13 cellular contexts compared by ENCODE assay signal in the genomic region with DNA sequence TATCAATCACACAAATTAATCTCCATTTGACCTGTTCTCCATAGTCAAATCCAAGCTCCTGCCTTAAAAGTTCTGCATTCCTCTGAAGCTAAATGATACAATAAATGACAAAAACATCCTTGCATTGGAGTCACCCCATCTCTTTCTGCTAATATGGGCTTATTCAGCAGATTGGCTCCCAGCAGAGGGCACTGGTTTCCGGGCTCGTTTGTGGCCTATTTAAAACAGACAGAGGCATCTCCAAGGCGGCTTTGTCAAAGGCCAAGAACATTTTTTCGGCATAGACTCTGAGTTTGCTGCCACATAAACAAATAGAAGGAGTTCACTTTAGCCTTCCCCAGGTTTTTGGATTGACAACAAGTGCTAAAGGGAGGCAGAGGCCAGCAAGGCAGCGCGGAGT.
DNase-seq lines count a peak whose midpoint lies in the region; ATAC-seq, FAIRE-seq and TF ChIP-seq lines count a peak whose summit lies in the region.
"Had no signal": no experiment of that assay in that cellular context is flagged by ENCODE, and none has a peak within 500 bp of the region (broad histone marks: within the 10 kb centered on the region; RNA-seq: fewer than 3 reads in every experiment).

No MANE protein-coding gene starts in this region.

- in situ Hi-C loops in ACHN (cut with HindIII; ENCODE audit: low pct_ligation_motif_present, low pct_unique_long_range_greater_than_20kb, low sequenced_read_pairs): no loop called here
- in situ Hi-C loops in astrocyte of the spinal cord (cut with HindIII; ENCODE audit: low sequenced_read_pairs): no loop called here

- RAD21 ChIA-PET in HCT116 (lab: Charles Lee; ENCODE audit: low non-redundant PET in 1 of 2, low total read pairs in 2 of 2, uncharacterized antibody in 2 of 2, unreplicated experiment in 2 of 2): no interaction called here

- peak; percentile 0 for DNase-seq in ACHN
- no peak for DNase-seq in HCT116 (ENCODE audit: low read depth, low spot score)
- DNase-seq in astrocyte of the spinal cord (ENCODE audit: low read depth, low spot score): peak; percentile 40
- DNase-seq in kidney: peak; percentile 66
- DNase-seq in posterior cingulate gyrus: no peak
- DNase-seq in NCI-H774 (lab: John Stamatoyannopoulos, UW): no peak
- no peak for DNase-seq in activated gamma-delta T cell (lab: John Stamatoyannopoulos, UW)
- no peak for DNase-seq in NCI-H1930 (lab: John Stamatoyannopoulos, UW)
- DNase-seq: activated T-cell treated with anti-CD3 and anti-CD28 coated beads, Interleukin-2, amount 50 U/mL, for 72 hours; erythroblast; occipital lobe had no signal

- no peaks in the 10 kb centered on the region for H3K79me2 ChIP-seq in HCT116 (ENCODE audit: insufficient read depth, low read length)

- no peaks in the 10 kb centered on the region for H3K9me2 ChIP-seq in HCT116 (ENCODE audit: insufficient read depth)

- intact Hi-C loops in HCT116 (cut with micrococcal nuclease): no loop called here
- intact Hi-C loops in kidney (cut with DNase I): no loop called here
- intact Hi-C loops in posterior cingulate gyrus (cut with DNase I): no loop called here

- H4K20me1 ChIP-seq in HCT116 (ENCODE audit: insufficient read depth): no peaks in the 10 kb centered on the region

- no peak for FAIRE-seq in kidney (lab: Jason Lieb, UNC)
- FAIRE-seq: D721Med had no signal

- H3K4me3 ChIP-seq in HCT116 (replicated peaks in 1 of 2; ENCODE audit: low read depth in 1 of 2, low read length in 2 of 2) (no peak overlapping the region), astrocyte of the spinal cord (ENCODE audit: low read depth, low read length) (no peak overlapping the region), kidney (ENCODE audit: low read length in 2 of 2) (no peak overlapping the region)

- H3K4me2 ChIP-seq in HCT116 (ENCODE audit: low read length): no peak overlapping the region

- H3K9ac ChIP-seq in HCT116 (ENCODE audit: low read length) (no peak overlapping the region), kidney (ENCODE audit: low read length in 2 of 2) (no peak overlapping the region)

- no peak overlapping the region for H2AFZ ChIP-seq in HCT116 (ENCODE audit: low read depth, low read length, poor library complexity, severe bottlenecking)

- 0 out of 2 replicates have a peak, but pooled peaks have one; percentile 9 for TF ChIP-seq RAD21 in HCT116 (IDR thresholded peaks at IDR 0.05; ENCODE audit: low read depth)

- no peaks in the 10 kb centered on the region; the same call in none of the 2 replicates for H3K27me3 ChIP-seq in HCT116 (ENCODE audit: insufficient read depth, low read length)

- TF ChIP-seq CTCF in HCT116 (IDR thresholded peaks at IDR 0.05 in 2 of 3, conservative IDR thresholded peaks at IDR 0.05 in 1 of 3; ENCODE audit: borderline replicate concordance in 1 of 3, insufficient read depth in 1 of 3, low read depth in 2 of 3, low read length in 2 of 3) (peak in 2 of 3 experiments; percentile 39 to 43; a peak in 4 of 6 replicates), astrocyte of the spinal cord (IDR thresholded peaks at IDR 0.05; ENCODE audit: low read depth, low read length) (peak; percentile 58), kidney (IDR thresholded peaks at IDR 0.05; ENCODE audit: borderline replicate concordance, extremely low read depth, insufficient read depth) (peak; percentile 23)

- POLR2A ChIA-PET in HCT116 (lab: Charles Lee): no interaction called here

- H3K9me3 ChIP-seq in HCT116 (ENCODE audit: control insufficient read depth in 1 of 2, insufficient read depth in 1 of 2, low read depth in 1 of 2, low read length in 2 of 2) (no peaks in the 10 kb centered on the region), kidney (ENCODE audit: control insufficient read depth in 1 of 2, low read length in 2 of 2) (no peaks in the 10 kb centered on the region)

- no TSS peak for BruUV-seq in HCT116 (replicated peaks; lab: Mats Ljungman, UMichigan)

- ATAC-seq in HCT116: peak; percentile 78
- ATAC-seq: activated T-cell treated with anti-CD3 and anti-CD28 coated beads, Interleukin-2, amount 50 U/mL, for 72 hours had no signal

- H3K4me1 ChIP-seq in HCT116 (ENCODE audit: control insufficient read depth in 1 of 2, insufficient read depth in 2 of 2, low read length in 2 of 2) (no peaks in the 10 kb centered on the region), kidney (ENCODE audit: control insufficient read depth in 1 of 2, insufficient read depth in 1 of 2, low read depth in 1 of 2, low read length in 2 of 2) (no peaks in the 10 kb centered on the region)

- H3K36me3 ChIP-seq in HCT116 (ENCODE audit: control insufficient read depth in 1 of 2, insufficient read depth in 2 of 2, low read length in 2 of 2) (no peaks in the 10 kb centered on the region), kidney (ENCODE audit: control insufficient read depth in 1 of 2, insufficient read depth in 2 of 2, low read length in 2 of 2) (no peaks in the 10 kb centered on the region)

- H3K27ac ChIP-seq in HCT116 (ENCODE audit: low read depth, low read length): no peak overlapping the region
- no peak overlapping the region for H3K27ac ChIP-seq in kidney (ENCODE audit: low read depth in 2 of 2, low read length in 2 of 2)
- H3K27ac ChIP-seq: HL-60 had no signal

- CTCF ChIA-PET in HCT116 (lab: Charles Lee): interaction anchor here (0.8 to 1.8 kb wide), 2 partner anchors 8 to 988 kb away, joined by 3 to 6 read pairs; no protein-coding TSS in a partner anchor

- TF ChIP-seq POLR2A in HCT116 (IDR thresholded peaks at IDR 0.05; ENCODE audit: borderline replicate concordance, extremely low read depth, insufficient read depth, insufficient read length): no peak

TF ChIP-seq in HCT116, 20 proteins besides CTCF, POLR2A, EP300 and RAD21:
- TF ChIP-seq CBX3 (IDR thresholded peaks at IDR 0.05; ENCODE audit: low read depth) (no peak), CEBPB (IDR thresholded peaks at IDR 0.05; ENCODE audit: low read depth) (no peak), EZH2phosphoT487 (IDR thresholded peaks at IDR 0.05; ENCODE audit: borderline replicate concordance) (no peak), FOSL1 (IDR thresholded peaks at IDR 0.05; ENCODE audit: low read depth) (no peak), EGR1 (IDR thresholded peaks at IDR 0.05; ENCODE audit: low read depth) (no peak), TCF7L2 (IDR thresholded peaks at IDR 0.05; ENCODE audit: borderline replicate concordance, extremely low read depth, insufficient read depth, insufficient read length) (no peak), EZH2 (IDR thresholded peaks at IDR 0.05) (no peak), ZNF274 (IDR thresholded peaks at IDR 0.05; ENCODE audit: low read depth, low read length) (no peak), ZFX (IDR thresholded peaks at IDR 0.05) (no peak)
- TF ChIP-seq, protein P1, sequence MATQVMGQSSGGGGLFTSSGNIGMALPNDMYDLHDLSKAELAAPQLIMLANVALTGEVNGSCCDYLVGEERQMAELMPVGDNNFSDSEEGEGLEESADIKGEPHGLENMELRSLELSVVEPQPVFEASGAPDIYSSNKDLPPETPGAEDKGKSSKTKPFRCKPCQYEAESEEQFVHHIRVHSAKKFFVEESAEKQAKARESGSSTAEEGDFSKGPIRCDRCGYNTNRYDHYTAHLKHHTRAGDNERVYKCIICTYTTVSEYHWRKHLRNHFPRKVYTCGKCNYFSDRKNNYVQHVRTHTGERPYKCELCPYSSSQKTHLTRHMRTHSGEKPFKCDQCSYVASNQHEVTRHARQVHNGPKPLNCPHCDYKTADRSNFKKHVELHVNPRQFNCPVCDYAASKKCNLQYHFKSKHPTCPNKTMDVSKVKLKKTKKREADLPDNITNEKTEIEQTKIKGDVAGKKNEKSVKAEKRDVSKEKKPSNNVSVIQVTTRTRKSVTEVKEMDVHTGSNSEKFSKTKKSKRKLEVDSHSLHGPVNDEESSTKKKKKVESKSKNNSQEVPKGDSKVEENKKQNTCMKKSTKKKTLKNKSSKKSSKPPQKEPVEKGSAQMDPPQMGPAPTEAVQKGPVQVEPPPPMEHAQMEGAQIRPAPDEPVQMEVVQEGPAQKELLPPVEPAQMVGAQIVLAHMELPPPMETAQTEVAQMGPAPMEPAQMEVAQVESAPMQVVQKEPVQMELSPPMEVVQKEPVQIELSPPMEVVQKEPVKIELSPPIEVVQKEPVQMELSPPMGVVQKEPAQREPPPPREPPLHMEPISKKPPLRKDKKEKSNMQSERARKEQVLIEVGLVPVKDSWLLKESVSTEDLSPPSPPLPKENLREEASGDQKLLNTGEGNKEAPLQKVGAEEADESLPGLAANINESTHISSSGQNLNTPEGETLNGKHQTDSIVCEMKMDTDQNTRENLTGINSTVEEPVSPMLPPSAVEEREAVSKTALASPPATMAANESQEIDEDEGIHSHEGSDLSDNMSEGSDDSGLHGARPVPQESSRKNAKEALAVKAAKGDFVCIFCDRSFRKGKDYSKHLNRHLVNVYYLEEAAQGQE (IDR thresholded peaks at IDR 0.05; ENCODE audit: low read depth): no peak
- TF ChIP-seq, protein P2, sequence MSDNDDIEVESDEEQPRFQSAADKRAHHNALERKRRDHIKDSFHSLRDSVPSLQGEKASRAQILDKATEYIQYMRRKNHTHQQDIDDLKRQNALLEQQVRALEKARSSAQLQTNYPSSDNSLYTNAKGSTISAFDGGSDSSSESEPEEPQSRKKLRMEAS (IDR thresholded peaks at IDR 0.05): no peak

Comparison
In these comparisons a context has a peak if more than half of its experiments do, and no peak if none do; other contexts are left out.
1. DNase-seq: peak in ACHN (single experiment), astrocyte of the spinal cord (single experiment) and kidney (single experiment); none in HCT116 (single experiment), posterior cingulate gyrus (0 of 10), NCI-H774 (single experiment), activated gamma-delta T cell (single experiment) and NCI-H1930 (0 of 2).
2. Peak in every context shown above with its lines, with median percentiles within 50 percentile points of each other: CTCF ChIP-seq.